ENCODE assay signal across 17 cellular contexts in the genomic region with DNA sequence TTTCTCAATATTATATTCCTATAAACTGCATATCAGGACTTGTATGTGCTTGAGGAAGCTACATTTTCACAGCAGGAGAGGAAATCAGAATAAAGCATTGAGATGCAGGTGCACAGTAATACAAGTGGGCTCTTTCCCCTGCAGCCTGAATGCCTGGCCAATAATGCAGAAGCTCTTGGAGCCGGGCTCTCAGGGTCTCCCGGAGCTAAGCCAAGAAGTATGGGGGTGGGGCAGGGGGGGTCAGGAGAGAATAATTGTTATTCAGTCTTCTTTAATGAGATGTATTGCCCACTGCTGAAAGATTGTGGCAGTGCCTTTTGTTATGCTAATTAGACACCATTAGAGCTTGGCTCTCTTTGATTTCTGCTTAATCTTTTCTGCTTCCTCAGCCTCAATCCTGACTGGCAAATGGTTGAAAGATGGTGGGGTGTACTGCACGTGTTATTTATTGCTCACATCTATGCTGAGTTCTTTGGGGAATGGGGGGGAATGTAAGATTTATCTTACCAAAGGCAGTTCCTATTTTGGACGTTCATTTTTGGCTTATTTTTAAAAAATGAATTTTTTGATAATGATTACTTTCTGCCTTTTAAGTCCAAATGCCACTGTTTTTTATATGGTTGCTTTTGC.
A peak's percentile ranks its signal among the peaks of the same experiment; 100 is the strongest.
DNase-seq lines count a peak whose midpoint lies in the region; ATAC-seq, FAIRE-seq and TF ChIP-seq lines count a peak whose summit lies in the region.
"Had no signal": no experiment of that assay in that cellular context is flagged by ENCODE, and none has a peak within 500 bp of the region (broad histone marks: within the 10 kb centered on the region; RNA-seq: fewer than 3 reads in every experiment).

No MANE protein-coding gene starts in this region.

- ATAC-seq in GM21723 (IDR thresholded peaks at IDR 0.05; ENCODE audit: unreplicated experiment), result no peak
- ATAC-seq: gastrocnemius medialis had no signal

- H3K4me2 ChIP-seq in endothelial cell of umbilical vein (ENCODE audit: insufficient read depth, low read length), result peak overlapping the region; percentile 31

- DNase-seq in DMS153 (lab: John Stamatoyannopoulos, UW) (peak; percentile 83), NCI-H1105 (lab: John Stamatoyannopoulos, UW) (peak; percentile 95), NCI-H2227 (lab: John Stamatoyannopoulos, UW; ENCODE audit: unreplicated experiment) (peak; percentile 86), endothelial cell of umbilical vein (ENCODE audit: low read depth, low spot score) (peak; percentile 12), HTR-8/SVneo (ENCODE audit: insufficient read length, low spot score) (no peak), dorsolateral prefrontal cortex (no peak), vagina (ENCODE audit: extremely low spot score in 2 of 2) (no peak)
- DNase-seq: ACHN; activated CD4-positive, CD25-positive, alpha-beta regulatory T cell treated with anti-CD3 and anti-CD28 coated beads, Interleukin-2, amount 50 U/mL, for 72 hours; activated T-cell treated with anti-CD3 and anti-CD28 coated beads for 4 hours; gastrocnemius medialis; kidney glomerular epithelial cell; midbrain; NK-92 treated with Interleukin-12 subunit alpha and Interleukin-12 subunit beta, amount 100 ng/mL, for 24 hours; Right ventricle myocardium superior; tibial artery had no signal

- no peak overlapping the region for H3K27ac ChIP-seq in endothelial cell of umbilical vein (ENCODE audit: insufficient read depth, low read depth, low read length)
- H3K27ac ChIP-seq in dorsolateral prefrontal cortex, result no peak overlapping the region
- H3K27ac ChIP-seq in vagina, result no peak overlapping the region
- H3K27ac ChIP-seq: gastrocnemius medialis, tibial artery had no signal

- no peak for TF ChIP-seq POLR2A in endothelial cell of umbilical vein (IDR thresholded peaks at IDR 0.05; ENCODE audit: low read depth, low read length)
- no peak for TF ChIP-seq POLR2A in vagina (IDR thresholded peaks at IDR 0.05)

- H3K4me1 ChIP-seq in endothelial cell of umbilical vein (ENCODE audit: control insufficient read depth, extremely low read depth, insufficient read depth, low read length), result peaks cover 35% of the 10 kb centered on the region
- no peaks in the 10 kb centered on the region for H3K4me1 ChIP-seq in vagina

- dilution Hi-C loops in endothelial cell of umbilical vein (cut with MboI; ENCODE audit: extremely low pct_ligation_motif_present, low sequenced_read_pairs), result no loop called here

- intact Hi-C loops in endothelial cell of umbilical vein (cut with micrococcal nuclease), result loop anchor here (2.0 to 5.0 kb wide), 2 partner anchors 119 to 234 kb away; no protein-coding TSS in a partner anchor
- intact Hi-C loops in dorsolateral prefrontal cortex (cut with DNase I), result no loop called here
- intact Hi-C loops in vagina (cut with DNase I), result no loop called here

- H3K9me3 ChIP-seq in endothelial cell of umbilical vein (replicated peaks; ENCODE audit: control insufficient read depth, insufficient read depth, low read length) (no peaks in the 10 kb centered on the region), vagina (no peaks in the 10 kb centered on the region)
- H3K9me3 ChIP-seq: gastrocnemius medialis, tibial artery had no signal

- H3K27me3 ChIP-seq in endothelial cell of umbilical vein (ENCODE audit: control insufficient read depth in 2 of 2, insufficient read depth in 2 of 2, low read length in 2 of 2) (no peaks in the 10 kb centered on the region), dorsolateral prefrontal cortex (no peaks in the 10 kb centered on the region), vagina (no peaks in the 10 kb centered on the region)
- H3K27me3 ChIP-seq: gastrocnemius medialis, tibial artery had no signal

- CTCF ChIA-PET in endothelial cell of umbilical vein (lab: Charles Lee), result no interaction called here

- TF ChIP-seq CTCF in endothelial cell of umbilical vein (IDR thresholded peaks at IDR 0.05; ENCODE audit: extremely low read depth in 1 of 2, insufficient read depth in 1 of 2, low read depth in 1 of 2, low read length in 2 of 2) (no peak), dorsolateral prefrontal cortex (IDR thresholded peaks at IDR 0.05 in 54 of 56, conservative IDR thresholded peaks at IDR 0.05 in 2 of 56; ENCODE audit: low read depth in 1 of 56, partially characterized antibody in 56 of 56) (no peak), vagina (IDR thresholded peaks at IDR 0.05) (no peak)

- BruUV-seq in endothelial cell of umbilical vein (replicated peaks; lab: Mats Ljungman, UMichigan), result no TSS peak

- H4K20me1 ChIP-seq in endothelial cell of umbilical vein (replicated peaks; ENCODE audit: control insufficient read depth, extremely low read depth, insufficient read depth, low read length), result no peaks in the 10 kb centered on the region

- H2AFZ ChIP-seq in endothelial cell of umbilical vein (ENCODE audit: low read depth, low read length), result peak overlapping the region; percentile 36

- H3K9me1 ChIP-seq in endothelial cell of umbilical vein (replicated peaks; ENCODE audit: control insufficient read depth, extremely low read depth, insufficient read depth, low read length), result no peaks in the 10 kb centered on the region

- no peak overlapping the region for H3K9ac ChIP-seq in endothelial cell of umbilical vein (replicated peaks; ENCODE audit: extremely low read depth, insufficient read depth, low read length)

- no peak overlapping the region for H3K4me3 ChIP-seq in endothelial cell of umbilical vein (replicated peaks in 1 of 3; ENCODE audit: insufficient read depth in 1 of 3, low read depth in 1 of 3, low read length in 3 of 3)
- no peak overlapping the region for H3K4me3 ChIP-seq in dorsolateral prefrontal cortex
- no peak overlapping the region for H3K4me3 ChIP-seq in vagina
- H3K4me3 ChIP-seq: gastrocnemius medialis, tibial artery had no signal

- no peaks in the 10 kb centered on the region for H3K36me3 ChIP-seq in endothelial cell of umbilical vein (ENCODE audit: control insufficient read depth in 2 of 2, extremely low read depth in 1 of 2, insufficient read depth in 2 of 2, low read length in 2 of 2)
- H3K36me3 ChIP-seq in vagina, result no peaks in the 10 kb centered on the region
- H3K36me3 ChIP-seq: gastrocnemius medialis, tibial artery had no signal

- FAIRE-seq in endothelial cell of umbilical vein (lab: Jason Lieb, UNC), result no peak
- no peak for FAIRE-seq in HTR-8/SVneo (lab: Jason Lieb, UNC)

- H3K79me2 ChIP-seq in endothelial cell of umbilical vein (ENCODE audit: control insufficient read depth, insufficient read depth, low read length), result no peaks in the 10 kb centered on the region

- POLR2A ChIA-PET in endothelial cell of umbilical vein (lab: Charles Lee), result interaction anchor here (0.6 kb wide), 1 partner anchor 403 kb away, joined by 4 read pairs; no protein-coding TSS in a partner anchor

TF ChIP-seq in endothelial cell of umbilical vein, 7 proteins besides CTCF, POLR2A, EP300 and RAD21:
- TF ChIP-seq FOS (IDR thresholded peaks at IDR 0.05; ENCODE audit: borderline replicate concordance, insufficient read depth, low read length) (no peak), POLR2AphosphoS5 (IDR thresholded peaks at IDR 0.05; ENCODE audit: insufficient read depth, low read depth, low read length) (no peak), EZH2 (IDR thresholded peaks at IDR 0.05; ENCODE audit: borderline replicate concordance, low read depth, low read length, severe bottlenecking) (no peak), GATA2 (IDR thresholded peaks at IDR 0.05; ENCODE audit: insufficient read depth, insufficient read length, low read depth, low read length) (no peak), MYC (IDR thresholded peaks at IDR 0.05; ENCODE audit: low read depth, low read length) (no peak), JUN (IDR thresholded peaks at IDR 0.05; ENCODE audit: borderline replicate concordance, insufficient read depth, insufficient read length, low read depth) (no peak)
- TF ChIP-seq, protein P1, sequence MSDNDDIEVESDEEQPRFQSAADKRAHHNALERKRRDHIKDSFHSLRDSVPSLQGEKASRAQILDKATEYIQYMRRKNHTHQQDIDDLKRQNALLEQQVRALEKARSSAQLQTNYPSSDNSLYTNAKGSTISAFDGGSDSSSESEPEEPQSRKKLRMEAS (IDR thresholded peaks at IDR 0.05; ENCODE audit: insufficient read depth, insufficient read length), result no peak

Comparison
In these comparisons a context has a peak if more than half of its experiments do, and no peak if none do; other contexts are left out.
1. DNase-seq: peak in DMS153 (single experiment), NCI-H1105 (single experiment), NCI-H2227 (single experiment) and endothelial cell of umbilical vein (single experiment); none in HTR-8/SVneo (single experiment), dorsolateral prefrontal cortex (0 of 10) and vagina (0 of 2).